ENCODE assay signal across 11 cellular contexts in the genomic region with DNA sequence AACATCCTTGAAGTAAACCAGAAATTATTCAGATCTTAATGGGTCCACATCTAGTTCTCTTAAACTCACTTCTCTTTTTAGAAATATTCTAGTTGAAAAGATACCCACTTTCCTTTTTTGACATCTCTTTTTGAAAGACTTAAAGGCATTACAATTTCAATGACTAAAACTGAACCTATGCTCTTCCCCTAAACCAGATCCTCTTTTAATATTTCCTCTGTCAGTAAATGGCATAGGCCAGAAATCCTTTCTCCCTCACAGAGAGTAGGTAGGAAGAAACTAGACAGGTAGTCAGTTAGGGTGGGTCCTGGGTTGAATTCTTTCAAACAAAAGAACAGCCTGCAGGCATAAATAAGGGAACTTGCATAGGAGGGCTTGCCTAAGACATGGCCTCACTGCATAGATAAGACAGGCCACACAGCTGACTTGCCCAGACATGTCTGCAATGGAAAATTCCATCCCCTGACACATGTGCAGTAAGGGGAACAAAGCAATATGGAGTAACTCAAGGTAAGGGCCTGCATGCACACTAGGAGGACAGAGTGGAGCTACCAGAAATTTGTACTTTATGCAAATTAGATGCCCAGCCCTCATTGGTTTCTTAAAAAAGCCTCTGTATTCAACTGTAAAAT. TPM values are rescaled to one million over a fixed set of nuclear protein-coding genes. Genes with fewer than 3 reads are reported as not detected.
DNase-seq lines count a peak whose midpoint lies in the region; ATAC-seq and TF ChIP-seq lines count a peak whose summit lies in the region.
"Had no signal": no experiment of that assay in that cellular context is flagged by ENCODE, and none has a peak within 500 bp of the region (broad histone marks: within the 10 kb centered on the region; RNA-seq: fewer than 3 reads in every experiment).

No MANE protein-coding gene starts in this region.

- H3K27ac ChIP-seq in BLaER1 treated with 17β-estradiol and CSF1 and Interleukin-3, amounts not matched to agents 10 nM and 100 nM: peak overlapping the region in 9 of 11 experiments; percentile 6 to 79 (median 35); a peak in 11 of 22 replicates
- H3K27ac ChIP-seq in HUES48 (ENCODE audit: low read depth, low read length) (peak overlapping the region; percentile 9), adrenal gland (no peak overlapping the region)

- peak overlapping the region in 4 of 11 experiments; percentile 2 to 48 (median 27); a peak in 5 of 22 replicates for H3K4me2 ChIP-seq in BLaER1 treated with 17β-estradiol and CSF1 and Interleukin-3, amounts not matched to agents 10 nM and 100 nM

- peak overlapping the region in 1 of 11 experiments; percentile 47; a peak in 1 of 22 replicates for H3K9ac ChIP-seq in BLaER1 treated with 17β-estradiol and CSF1 and Interleukin-3, amounts not matched to agents 10 nM and 100 nM
- H3K9ac ChIP-seq in HUES48 (ENCODE audit: low read depth, low read length): no peak overlapping the region
- H3K9ac ChIP-seq in adipocyte (ENCODE audit: low read length): no peak overlapping the region

- H3K27me3 ChIP-seq in BLaER1 treated with 17β-estradiol and CSF1 and Interleukin-3, amounts not matched to agents 10 nM and 100 nM: no peaks in the 10 kb centered on the region
- H3K27me3 ChIP-seq in HUES48 (ENCODE audit: control insufficient read depth, insufficient read depth, low read length) (no peaks in the 10 kb centered on the region), adipocyte (replicated peaks; ENCODE audit: control insufficient read depth, insufficient read depth, low read length) (no peaks in the 10 kb centered on the region), adrenal gland (no peaks in the 10 kb centered on the region)

- no peak for TF ChIP-seq CTCF in GM10266 (IDR thresholded peaks at IDR 0.05; ENCODE audit: control insufficient read depth, insufficient read depth, low read depth, missing control alignments)
- TF ChIP-seq CTCF in adrenal gland (IDR thresholded peaks at IDR 0.05): no peak

- H3K4me3 ChIP-seq in BLaER1 treated with 17β-estradiol and CSF1 and Interleukin-3, amounts not matched to agents 10 nM and 100 nM: no peak overlapping the region
- H3K4me3 ChIP-seq in HUES48 (ENCODE audit: low read depth, low read length): peak overlapping the region; percentile 6; the same call in 1 of the 2 replicates
- peak overlapping the region; percentile 30 for H3K4me3 ChIP-seq in adipocyte (ENCODE audit: low read length)
- no peak overlapping the region for H3K4me3 ChIP-seq in adrenal gland

- H3K9me3 ChIP-seq in BLaER1 treated with 17β-estradiol and CSF1 and Interleukin-3, amounts not matched to agents 10 nM and 100 nM (replicated peaks in 1 of 11): peaks cover 18 to 21% (median 20%) of the 10 kb centered on the region in 11 experiments
- H3K9me3 ChIP-seq in HUES48 (ENCODE audit: control insufficient read depth, insufficient read depth, low read length) (peaks cover 17% of the 10 kb centered on the region), adipocyte (ENCODE audit: control insufficient read depth, low read length) (peaks cover 16% of the 10 kb centered on the region), adrenal gland (replicated peaks in 1 of 3) (no peaks in the 10 kb centered on the region)

- H3K36me3 ChIP-seq in BLaER1 treated with 17β-estradiol and CSF1 and Interleukin-3, amounts not matched to agents 10 nM and 100 nM: peaks cover 0 to 4% (median 0%) of the 10 kb centered on the region in 11 experiments; a peak in 1 of 22 replicates
- no peaks in the 10 kb centered on the region for H3K36me3 ChIP-seq in HUES48 (ENCODE audit: control insufficient read depth, insufficient read depth, low read length)
- H3K36me3 ChIP-seq in adipocyte (ENCODE audit: control insufficient read depth, insufficient read depth, low read length, severe bottlenecking): no peaks in the 10 kb centered on the region
- H3K36me3 ChIP-seq in adrenal gland (replicated peaks in 1 of 2): no peaks in the 10 kb centered on the region

- intact Hi-C loops in adrenal gland (cut with DNase I): no loop called here

- H4K20me1 ChIP-seq in BLaER1 treated with 17β-estradiol and CSF1 and Interleukin-3, amounts not matched to agents 10 nM and 100 nM: no peaks in the 10 kb centered on the region

- TF ChIP-seq POLR2A in adrenal gland (IDR thresholded peaks at IDR 0.05): no peak

- H3K4me1 ChIP-seq in BLaER1 treated with 17β-estradiol and CSF1 and Interleukin-3, amounts not matched to agents 10 nM and 100 nM: peaks cover 0 to 28% (median 3%) of the 10 kb centered on the region in 10 experiments; a peak in 7 of 20 replicates
- H3K4me1 ChIP-seq in HUES48 (ENCODE audit: control insufficient read depth, insufficient read depth, low read length) (peaks cover 17% of the 10 kb centered on the region), adipocyte (ENCODE audit: control insufficient read depth, insufficient read depth, low read length) (no peaks in the 10 kb centered on the region), adrenal gland (replicated peaks in 1 of 2) (no peaks in the 10 kb centered on the region)

- DNase-seq in adipocyte (ENCODE audit: low read depth) (peak; percentile 14), islet precursor cell (peak; percentile 88), NCI-H1436 treated with DMSO at 0.1 percent for 48 hours (lab: John Stamatoyannopoulos, UW) (no peak), GM10266 (ENCODE audit: extremely low spot score) (no peak), adrenal gland (no peak)
- DNase-seq: activated CD8-positive, alpha-beta memory T cell treated with anti-CD3 and anti-CD28 coated beads, Interleukin-2, amount 10 ng/mL, durations not matched to agents 7 days and 5 days; kidney had no signal

- no peak for ATAC-seq in HG03457 (IDR thresholded peaks at IDR 0.05; ENCODE audit: unreplicated experiment)
- ATAC-seq: activated CD8-positive, alpha-beta memory T cell treated with anti-CD3 and anti-CD28 coated beads, Interleukin-2, amount 10 ng/mL, durations not matched to agents 7 days and 5 days had no signal

RNA-seq across cellular contexts. Expression of gene PLSCR5, which starts 23.2 kb away (rescaled TPM):
- not detected for total RNA-seq in adrenal gland
- polyA plus RNA-seq in adrenal gland: not detected
- total RNA-seq: activated CD8-positive, alpha-beta memory T cell treated with anti-CD3 and anti-CD28 coated beads, Interleukin-2, amount 10 ng/mL, durations not matched to agents 7 days and 5 days; kidney; neural crest cell had no signal

RNA-seq across cellular contexts. Expression of gene PLSCR1, which starts 37.6 kb away (rescaled TPM):
- 10 to 100 TPM; 39.0 to 98.7 (median 64.4) TPM for total RNA-seq in adrenal gland
- 10 to 100 TPM; 19.3 to 53.5 (median 29.6) TPM for polyA plus RNA-seq in adrenal gland

Comparison
In these comparisons a context has a peak if more than half of its experiments do, and no peak if none do; other contexts are left out.
1. H3K27ac ChIP-seq: peak in BLaER1 treated with 17β-estradiol and CSF1 and Interleukin-3, amounts not matched to agents 10 nM and 100 nM (9 of 11) and HUES48 (single experiment); none in adrenal gland (0 of 5).
2. H3K4me3 ChIP-seq: peak in HUES48 (single experiment) and adipocyte (single experiment); none in BLaER1 treated with 17β-estradiol and CSF1 and Interleukin-3, amounts not matched to agents 10 nM and 100 nM (0 of 10) and adrenal gland (0 of 4).
3. DNase-seq: peak in adipocyte (single experiment) and islet precursor cell (single experiment); none in NCI-H1436 treated with DMSO at 0.1 percent for 48 hours (single experiment), GM10266 (single experiment) and adrenal gland (0 of 7).